Comparison of ENCODE assay signal across 25 cellular contexts in the genomic region with DNA sequence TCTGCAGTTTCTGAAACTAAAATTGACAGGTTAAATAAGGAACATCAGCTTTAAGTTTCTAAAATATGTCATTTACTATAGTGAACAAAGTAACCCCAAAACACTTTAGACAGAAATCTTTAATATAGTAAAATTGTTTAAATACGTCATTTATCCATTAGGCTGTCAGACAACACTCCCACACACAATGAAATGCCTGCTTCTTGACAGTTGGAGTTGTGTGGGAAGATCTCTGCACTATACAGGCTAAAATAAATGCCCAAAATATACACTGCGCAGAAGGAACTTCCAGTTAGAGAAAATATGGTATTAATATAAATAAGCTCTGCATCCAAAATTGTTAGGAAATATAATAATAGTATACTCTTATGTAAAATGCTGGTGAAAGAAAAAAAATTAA.
"Had no signal": no experiment of that assay in that cellular context is flagged by ENCODE, and none has a peak within 500 bp of the region (broad histone marks: within the 10 kb centered on the region; RNA-seq: fewer than 3 reads in every experiment).

No MANE protein-coding gene starts in this region.

- H3K4me3 ChIP-seq: PC-9, SJCRH30, SK-N-MC had no signal

- H3K9me3 ChIP-seq: SJCRH30 had no signal

- H3K9ac ChIP-seq: KMS-11 had no signal

- H3K4me1 ChIP-seq: SJCRH30 had no signal

- H3K27ac ChIP-seq: KMS-11, PC-9, RWPE1, SJCRH30, SK-N-MC had no signal

- H3K4me2 ChIP-seq: KMS-11, PC-9 had no signal

- DNase-seq: Karpas-422, MM.1S, MV-4-11, NCI-H1092, NCI-H1105, NCI-H1417 treated with DMSO at 0.1 percent for 48 hours, NCI-H1436 treated with DMSO at 0.1 percent for 48 hours, NCI-H1694 treated with DMSO at 0.1 percent for 48 hours, NCI-H187 treated with DMSO at 0.1 percent for 48 hours, NCI-H2081, NCI-H2171 treated with DMSO at 0.1 percent for 48 hours, NCI-H226, NCI-H446 treated with DMSO at 0.1 percent for 48 hours, NCI-H510A, NCI-H524, NCI-H526, NCI-H82, PC-9, SHP77, SIG-M5, SJCRH30, SW 1271 had no signal

- H3K27me3 ChIP-seq: SJCRH30 had no signal

- H2AFZ ChIP-seq: PC-9 had no signal

- H3K36me3 ChIP-seq: SJCRH30 had no signal
